In genomic region chr12:8658361-8658760, GRCh38 we compare ENCODE assay signal across 17 cellular contexts. TPM values are rescaled to one million over a fixed set of nuclear protein-coding genes. Genes with fewer than 3 reads are reported as not detected.
DNase-seq lines count a peak whose midpoint lies in the region; ATAC-seq and TF ChIP-seq lines count a peak whose summit lies in the region.
"Had no signal": no experiment of that assay in that cellular context is flagged by ENCODE, and none has a peak within 500 bp of the region (broad histone marks: within the 10 kb centered on the region; RNA-seq: fewer than 3 reads in every experiment).

No MANE protein-coding gene starts in this region.

- no peaks in the 10 kb centered on the region for H3K9me2 ChIP-seq in GM23248 (ENCODE audit: insufficient read depth)

- H3K27ac ChIP-seq in GM23248 (peak overlapping the region; percentile 68), RWPE2 (ENCODE audit: poor library complexity, severe bottlenecking) (peak overlapping the region; percentile 82)
- H3K27ac ChIP-seq: coronary artery, heart left ventricle had no signal

- peak; percentile 87 for ATAC-seq in RWPE2 (ENCODE audit: low read depth)
- ATAC-seq: K562 had no signal

- peaks cover 27% of the 10 kb centered on the region for H3K79me2 ChIP-seq in GM23248 (ENCODE audit: insufficient read depth)

- peak overlapping the region; percentile 37 for H3K9ac ChIP-seq in GM23248

- peak overlapping the region; percentile 71 for H3K4me2 ChIP-seq in GM23248 (ENCODE audit: unreplicated experiment)

- WGBS in GM23248 (ENCODE audit: low coverage in 1 of 2, low lambda C conversion rate in 2 of 2, missing lambda C conversion rate in 2 of 2), 2 experiments = 0% methylated on average over 1 of the region's 1 CpG

- H3K9me3 ChIP-seq in GM23248 (ENCODE audit: low read depth) = no peaks in the 10 kb centered on the region
- H3K9me3 ChIP-seq in RWPE2 (ENCODE audit: severe bottlenecking) = no peaks in the 10 kb centered on the region

- no peak for TF ChIP-seq CTCF in RWPE2 (IDR thresholded peaks at IDR 0.05; ENCODE audit: poor library complexity, severe bottlenecking)

- H4K20me1 ChIP-seq in GM23248 (ENCODE audit: insufficient read depth) = no peaks in the 10 kb centered on the region

- H2AFZ ChIP-seq in GM23248 = 0 out of 2 replicates have a peak overlapping the region, but pooled peaks have one; percentile 16

- H3F3A ChIP-seq in GM23248 (ENCODE audit: insufficient read depth) = peaks cover 42% of the 10 kb centered on the region

- H3K4me3 ChIP-seq in GM23248 = 0 out of 2 replicates have a peak overlapping the region, but pooled peaks have one; percentile 4
- H3K4me3 ChIP-seq in RWPE2 (ENCODE audit: severe bottlenecking) = no peak overlapping the region
- no peak overlapping the region for H3K4me3 ChIP-seq in skeletal muscle cell (ENCODE audit: low read depth, low read length)
- H3K4me3 ChIP-seq: coronary artery, heart left ventricle, K562, lung had no signal

- H3K36me3 ChIP-seq in GM23248 (ENCODE audit: low read depth) = peaks cover 17% of the 10 kb centered on the region
- no peaks in the 10 kb centered on the region for H3K36me3 ChIP-seq in RWPE2 (ENCODE audit: low read depth)
- H3K36me3 ChIP-seq: heart left ventricle had no signal

- peaks cover 46% of the 10 kb centered on the region for H3K4me1 ChIP-seq in GM23248 (ENCODE audit: insufficient read depth)
- H3K4me1 ChIP-seq in RWPE2 (ENCODE audit: insufficient read depth, poor library complexity, severe bottlenecking) = peaks cover 10% of the 10 kb centered on the region

- DNase-seq in GM23248 (peak; percentile 88), RWPE2 (ENCODE audit: low spot score) (no peak), fibroblast of peridontal ligament (ENCODE audit: extremely low read depth) (peak; percentile 85), skeletal muscle cell (ENCODE audit: low read depth) (peak; percentile 43), NOMO-1 treated with DMSO at 0.1 percent for 48 hours (lab: John Stamatoyannopoulos, UW; ENCODE audit: unreplicated experiment) (no peak), NCI-H524 treated with DMSO at 0.1 percent for 48 hours (lab: John Stamatoyannopoulos, UW) (no peak), NCI-H524 (lab: John Stamatoyannopoulos, UW) (no peak), GF-D8 (lab: John Stamatoyannopoulos, UW) (no peak)
- DNase-seq: activated CD4-positive, alpha-beta memory T cell treated with anti-CD3 and anti-CD28 coated beads for 36 hours; activated naive CD4-positive, alpha-beta T cell treated with anti-CD3 and anti-CD28 coated beads, Interleukin-2, amount 50 U/mL, for 16 hours; GOT3; heart left ventricle; NCI-H1930; posterior cingulate gyrus had no signal

- in situ Hi-C loops in GM23248 (cut with MboI) = no loop called here

- H3K27me3 ChIP-seq in GM23248 (replicated peaks; ENCODE audit: insufficient read depth) (no peaks in the 10 kb centered on the region), RWPE2 (ENCODE audit: insufficient read depth, poor library complexity, severe bottlenecking) (no peaks in the 10 kb centered on the region)
- H3K27me3 ChIP-seq: heart left ventricle had no signal

RNA-seq across cellular contexts. Expression of gene MFAP5, which starts 4.3 kb away (rescaled TPM):
- total RNA-seq in GM23248 (2014; rRNA removed; shearing (Covaris generic)) = 344 and 390 TPM in 2 replicates
- 678 and 679 TPM in 2 replicates for polyA plus RNA-seq in GM23248 (2016; fragmentation: Nextera tagmentation; extraction: Ambion mirVana)
- total RNA-seq: activated CD4-positive, alpha-beta memory T cell treated with anti-CD3 and anti-CD28 coated beads for 36 hours; K562 had no signal
- polyA plus RNA-seq: K562 had no signal

RNA-seq across cellular contexts. Expression of gene RIMKLB, which starts 39.4 kb away (rescaled TPM):
- 21.9 and 23.2 TPM in 2 replicates for total RNA-seq in GM23248 (2014; rRNA removed; shearing (Covaris generic))
- polyA plus RNA-seq in GM23248 (2016; fragmentation: Nextera tagmentation; extraction: Ambion mirVana) = 14.6 and 19.4 TPM in 2 replicates

RNA-seq across cellular contexts. Expression of gene AICDA, which starts 45.7 kb away (rescaled TPM):
- not detected in 2 replicates for total RNA-seq in GM23248 (2014; rRNA removed; shearing (Covaris generic))
- not detected in 2 replicates for polyA plus RNA-seq in GM23248 (2016; fragmentation: Nextera tagmentation; extraction: Ambion mirVana)
- total RNA-seq: activated CD4-positive, alpha-beta memory T cell treated with anti-CD3 and anti-CD28 coated beads for 36 hours; heart left ventricle; K562 had no signal
- polyA plus RNA-seq: K562 had no signal

Comparison
In these comparisons a context has a peak if more than half of its experiments do, and no peak if none do; other contexts are left out.
1. DNase-seq: peak in GM23248 (single experiment), fibroblast of peridontal ligament (single experiment) and skeletal muscle cell (single experiment); none in RWPE2 (single experiment), NOMO-1 treated with DMSO at 0.1 percent for 48 hours (single experiment), NCI-H524 treated with DMSO at 0.1 percent for 48 hours (single experiment), NCI-H524 (0 of 2) and GF-D8 (single experiment).